ENCODE assay signal across 6 cellular contexts in the genomic region with DNA sequence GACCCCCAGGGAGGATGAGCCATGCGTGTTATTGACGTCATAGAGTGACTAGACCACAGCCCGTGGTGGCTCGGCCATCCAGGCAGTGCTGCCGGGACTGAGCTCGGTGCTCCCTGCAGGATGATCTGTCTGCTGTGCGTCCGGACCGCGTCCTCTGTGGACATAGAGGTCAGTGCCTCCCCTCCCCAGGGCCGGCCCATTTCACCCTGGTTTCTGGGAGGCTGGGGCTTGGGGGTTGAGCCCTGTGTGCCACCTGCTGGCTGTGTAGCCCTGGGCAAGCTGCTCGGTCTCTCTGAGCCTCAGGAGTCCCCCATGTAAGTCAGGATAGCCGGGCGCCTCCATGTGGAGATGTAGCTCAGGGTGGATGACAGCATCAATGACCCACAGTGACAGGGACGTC. TPM values are rescaled to one million over a fixed set of nuclear protein-coding genes. Genes with fewer than 3 reads are reported as not detected.
A peak's percentile ranks its signal among the peaks of the same experiment; 100 is the strongest.
DNase-seq lines count a peak whose midpoint lies in the region; ATAC-seq and TF ChIP-seq lines count a peak whose summit lies in the region.
"Had no signal": no experiment of that assay in that cellular context is flagged by ENCODE, and none has a peak within 500 bp of the region (broad histone marks: within the 10 kb centered on the region; RNA-seq: fewer than 3 reads in every experiment).

No MANE protein-coding gene starts in this region.

- DNase-seq in Karpas-422 = peak; percentile 49
- DNase-seq in dorsolateral prefrontal cortex = peak in 3 of 10 donors; percentile 46 to 62 (median 53)
- DNase-seq in gastrocnemius medialis = no peak
- DNase-seq in NCI-H2171 (lab: John Stamatoyannopoulos, UW) = no peak
- DNase-seq in NCI-H748 treated with DMSO at 0.1 percent for 48 hours (lab: John Stamatoyannopoulos, UW) = no peak
- DNase-seq: trophoblast cell had no signal

- no peak overlapping the region for H2AFZ ChIP-seq in Karpas-422 (ENCODE audit: low read length)

- peak in 44 of 56 donors; percentile 11 to 55 (median 35) for TF ChIP-seq CTCF in dorsolateral prefrontal cortex (IDR thresholded peaks at IDR 0.05 in 54 of 56, conservative IDR thresholded peaks at IDR 0.05 in 2 of 56; ENCODE audit: low read depth in 1 of 56, partially characterized antibody in 56 of 56)
- peak in 3 of 5 experiments; percentile 17 to 36 (median 22) for TF ChIP-seq CTCF in gastrocnemius medialis (IDR thresholded peaks at IDR 0.05 in 4 of 5, conservative IDR thresholded peaks at IDR 0.05 in 1 of 5)

- H3K27ac ChIP-seq in Karpas-422 (ENCODE audit: low read length) (no peak overlapping the region), dorsolateral prefrontal cortex (peak overlapping the region in 51 of 59 donors; percentile 38 to 93 (median 76)), gastrocnemius medialis (no peak overlapping the region)

- H3K9ac ChIP-seq in Karpas-422 (ENCODE audit: low read length) = no peak overlapping the region

- H3K4me3 ChIP-seq in Karpas-422 (ENCODE audit: low read length) (no peak overlapping the region), dorsolateral prefrontal cortex (no peak overlapping the region), gastrocnemius medialis (no peak overlapping the region)

- intact Hi-C loops in dorsolateral prefrontal cortex (cut with DNase I) (loop anchor here (5.0 kb wide), 1 partner anchor 34 kb away; no protein-coding TSS in a partner anchor), gastrocnemius medialis (cut with DNase I; ENCODE audit: low total_unique reads) (no loop called here)

- no peak for TF ChIP-seq POLR2A in gastrocnemius medialis (IDR thresholded peaks at IDR 0.05)

- in situ Hi-C loops in gastrocnemius medialis (cut with MboI; ENCODE audit: low sequenced_read_pairs in 4 of 4) = no loop called here

- no peaks in the 10 kb centered on the region for H3K9me2 ChIP-seq in Karpas-422 (replicated peaks; ENCODE audit: insufficient read depth, low read length)

- H3K79me2 ChIP-seq in Karpas-422 (ENCODE audit: low read length) = no peaks in the 10 kb centered on the region

- no peak for ATAC-seq in gastrocnemius medialis

- H3K4me1 ChIP-seq in Karpas-422 (ENCODE audit: low read length) = no peaks in the 10 kb centered on the region
- no peaks in the 10 kb centered on the region for H3K4me1 ChIP-seq in gastrocnemius medialis

- H3K27me3 ChIP-seq in Karpas-422 (ENCODE audit: low read length) = no peaks in the 10 kb centered on the region
- H3K27me3 ChIP-seq in dorsolateral prefrontal cortex = no peaks in the 10 kb centered on the region
- H3K27me3 ChIP-seq in gastrocnemius medialis = no peaks in the 10 kb centered on the region

- H3K9me3 ChIP-seq in Karpas-422 (ENCODE audit: low read length) = no peaks in the 10 kb centered on the region
- H3K9me3 ChIP-seq in gastrocnemius medialis = no peaks in the 10 kb centered on the region

- no peak overlapping the region for H3K4me2 ChIP-seq in Karpas-422 (ENCODE audit: low read depth, low read length, poor library complexity, severe bottlenecking)

- H3K36me3 ChIP-seq in Karpas-422 (ENCODE audit: insufficient read depth, low read length) (no peaks in the 10 kb centered on the region; the same call in 1 of the 2 replicates), gastrocnemius medialis (peaks cover 0 to 51% of the 10 kb centered on the region in 2 donors)

- no peaks in the 10 kb centered on the region for H4K20me1 ChIP-seq in Karpas-422 (ENCODE audit: insufficient read depth, low read depth, low read length)

RNA-seq across cellular contexts. Expression of a gene that starts 8.3 kb away (rescaled TPM):
- 33.3 and 64.5 TPM in 2 replicates for total RNA-seq in Karpas-422 (2014; rRNA removed; shearing (Covaris generic); ENCODE audit: low replicate concordance)
- total RNA-seq in dorsolateral prefrontal cortex (100 to 1,000 TPM; 129 to 311 (median 193) TPM), gastrocnemius medialis (10 to 100 TPM; 44.5 to 62.7 (median 53.8) TPM)

RNA-seq across cellular contexts. Expression of a gene that starts 8.4 kb away (rescaled TPM):
- 23.2 and 52.2 TPM in 2 replicates for total RNA-seq in Karpas-422 (2014; rRNA removed; shearing (Covaris generic); ENCODE audit: low replicate concordance)
- total RNA-seq in dorsolateral prefrontal cortex (10 to 100 TPM; 12.2 to 41.4 (median 26.0) TPM), gastrocnemius medialis (10 to 100 TPM in 1 of 4 donors, 1 to 10 TPM in 3; 3.5 to 13.6 (median 6.4) TPM)

RNA-seq across cellular contexts. Expression of a gene that starts 29.4 kb away (rescaled TPM):
- total RNA-seq in Karpas-422 (2014; rRNA removed; shearing (Covaris generic); ENCODE audit: low replicate concordance) = not detected in 2 replicates
- total RNA-seq in dorsolateral prefrontal cortex (100 to 1,000 TPM in 28 of 120 experiments, 10 to 100 TPM in 92; 46.4 to 200 (median 84.6) TPM), gastrocnemius medialis (10 to 100 TPM; 51.6 to 86.9 (median 74.4) TPM)

RNA-seq across cellular contexts. Expression of a gene that starts 36.5 kb away (rescaled TPM):
- 3.0 TPM in 1 of 2 replicates, not detected in the other for total RNA-seq in Karpas-422 (2014; rRNA removed; shearing (Covaris generic); ENCODE audit: low replicate concordance)
- total RNA-seq in dorsolateral prefrontal cortex = 1 to 10 TPM in 45 of 120 experiments, under 1 TPM in 23, not detected in 52; 0.43 to 4.3 (median 1.1) TPM
- not detected for total RNA-seq in gastrocnemius medialis

RNA-seq across cellular contexts. Expression of a gene that starts 46.5 kb away (rescaled TPM):
- total RNA-seq in Karpas-422 (2014; rRNA removed; shearing (Covaris generic); ENCODE audit: low replicate concordance) = 12.6 and 20.5 TPM in 2 replicates
- total RNA-seq in dorsolateral prefrontal cortex (10 to 100 TPM; 16.4 to 45.4 (median 29.2) TPM), gastrocnemius medialis (10 to 100 TPM; 57.0 to 92.2 (median 75.4) TPM)

Comparison
In these comparisons a context has a peak if more than half of its experiments do, and no peak if none do; other contexts are left out.
1. H3K27ac ChIP-seq: peak in dorsolateral prefrontal cortex (51 of 59); none in Karpas-422 (single experiment) and gastrocnemius medialis (0 of 4).
2. RNA of a gene that starts 29.4 kb away (total RNA-seq): 46.4 to 200 TPM in dorsolateral prefrontal cortex and 51.6 to 86.9 TPM in gastrocnemius medialis; not detected in Karpas-422; every median in the first group is over 10 times any median in the second.